8 cellular contexts compared by ENCODE assay signal in the genomic region with DNA sequence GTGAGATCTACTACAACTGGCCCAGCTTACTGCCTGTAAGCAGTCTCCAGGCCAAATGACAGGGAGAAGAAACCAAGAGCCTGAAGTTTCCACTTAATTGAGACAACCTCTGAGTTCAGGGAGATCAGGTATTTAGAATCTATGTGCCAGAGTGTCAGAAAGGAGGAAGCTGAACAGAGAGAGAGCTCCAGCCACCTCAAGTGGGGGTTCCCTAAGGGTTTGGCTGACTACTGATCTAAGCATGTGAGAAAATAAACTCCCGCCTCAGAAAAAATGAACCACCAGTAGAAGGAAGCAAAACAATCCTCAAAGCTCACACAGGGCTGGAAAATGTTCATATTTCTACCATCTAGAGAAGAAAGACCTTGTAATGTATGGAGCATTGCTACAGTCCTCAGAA. TPM values are rescaled to one million over a fixed set of nuclear protein-coding genes. Genes with fewer than 3 reads are reported as not detected.
DNase-seq lines count a peak whose midpoint lies in the region; ATAC-seq, FAIRE-seq and TF ChIP-seq lines count a peak whose summit lies in the region.

No MANE protein-coding gene starts in this region.

- TF ChIP-seq CTCF in GM12878 (IDR thresholded peaks at IDR 0.05 in 2 of 3, conservative IDR thresholded peaks at IDR 0.05 in 1 of 3; ENCODE audit: control insufficient read depth in 2 of 3, extremely low read depth in 1 of 3, insufficient read depth in 1 of 3, low read depth in 3 of 3, low read length in 3 of 3) (no peak), adrenal gland (IDR thresholded peaks at IDR 0.05) (no peak)

- H3K27me3 ChIP-seq in BLaER1 (no peaks in the 10 kb centered on the region), GM12878 (replicated peaks in 1 of 2; ENCODE audit: control insufficient read depth in 2 of 2, insufficient read depth in 2 of 2, low read length in 1 of 2) (no peaks in the 10 kb centered on the region), adrenal gland (no peaks in the 10 kb centered on the region)

- POLR2A ChIA-PET in GM12878 (lab: Charles Lee) = interaction anchor here (1.1 to 1.8 kb wide), 6 partner anchors 14 to 46 kb away, joined by 3 to 10 read pairs (median 6); partner anchors contain the start of genes ADAM10 and MINDY2

- H3K79me2 ChIP-seq in GM12878 (ENCODE audit: control insufficient read depth, insufficient read depth, low read length) = peaks cover 79% of the 10 kb centered on the region

- no TSS peak for BruUV-seq in GM12878 (replicated peaks; lab: Mats Ljungman, UMichigan)

- ATAC-seq in HG03521 (IDR thresholded peaks at IDR 0.05; ENCODE audit: unreplicated experiment) (peak; percentile 45), GM12878 (peak; percentile 93)
- peak; percentile 77 for ATAC-seq in stimulated activated naive CD8-positive, alpha-beta T cell treated with anti-CD3 and anti-CD28 coated beads, Interleukin-15, Interleukin-2, amounts not matched to agents 100 U/mL and 50 U/mL, for 24 hours

- in situ Hi-C loops in GM12878 (cut with MboI) = no loop called here

- RAD21 ChIA-PET in GM12878 (lab: Charles Lee; ENCODE audit: unreplicated experiment) = interaction anchor here (0.7 to 3.4 kb wide), 13 partner anchors 9 to 455 kb away, joined by 3 to 17 read pairs (median 5); partner anchors contain the start of genes ADAM10 and MINDY2

- peaks cover 46% of the 10 kb centered on the region for H3K4me1 ChIP-seq in BLaER1
- peaks cover 9% of the 10 kb centered on the region for H3K4me1 ChIP-seq in GM12878 (ENCODE audit: control insufficient read depth, insufficient read depth, low read length)
- peaks cover 0 to 36% of the 10 kb centered on the region in 2 donors for H3K4me1 ChIP-seq in adrenal gland (replicated peaks in 1 of 2)

- TF ChIP-seq EP300 in GM12878 (IDR thresholded peaks at IDR 0.05; ENCODE audit: borderline replicate concordance in 1 of 2, control insufficient read depth in 1 of 2, low read depth in 2 of 2, low read length in 2 of 2) = no peak

- WGBS in GM12878 (ENCODE audit: insufficient coverage, insufficient replicate concordance, low lambda C conversion rate, missing lambda C conversion rate) = 0% methylated on average over 1 of the region's 1 CpG
- 64 to 87% (median 70%) methylated on average over 1 of the region's 1 CpG for WGBS in adrenal gland, 4 donors

- SMC1A ChIA-PET in GM12878 (lab: Charles Lee; ENCODE audit: uncharacterized antibody, unreplicated experiment) = interaction anchor here (0.6 to 4.4 kb wide), 19 partner anchors 9 to 471 kb away, joined by 3 to 40 read pairs (median 4); partner anchors contain the start of genes ADAM10 and MINDY2

- H3K27ac ChIP-seq in BLaER1 = peak overlapping the region; percentile 33; the same call in 1 of the 2 replicates
- H3K27ac ChIP-seq in GM12878 (ENCODE audit: control insufficient read depth, insufficient read depth) = peak overlapping the region; percentile 78
- no peak overlapping the region for H3K27ac ChIP-seq in adrenal gland

- H3K9me3 ChIP-seq in BLaER1 (peaks cover 22% of the 10 kb centered on the region; the same call in 1 of the 2 replicates), GM12878 (replicated peaks; ENCODE audit: control insufficient read depth, insufficient read depth, low read length) (no peaks in the 10 kb centered on the region; the same call in 1 of the 3 replicates), adrenal gland (replicated peaks in 1 of 3) (no peaks in the 10 kb centered on the region)

- intact Hi-C loops in GM12878 (cut with micrococcal nuclease; ENCODE audit: unreplicated experiment) (no loop called here), adrenal gland (cut with DNase I) (no loop called here)

- no peak for TF ChIP-seq RAD21 in GM12878 (IDR thresholded peaks at IDR 0.05; ENCODE audit: insufficient read depth, low read depth, low read length)

- TF ChIP-seq POLR2A in GM12878 (IDR thresholded peaks at IDR 0.05; ENCODE audit: low read depth, low read length) (no peak), adrenal gland (IDR thresholded peaks at IDR 0.05) (no peak)

- peak; percentile 22 for DNase-seq in GM19238 (ENCODE audit: insufficient read length, low spot score)
- peak; percentile 71 for DNase-seq in GM12878 (ENCODE audit: low read depth, low spot score)
- DNase-seq in stimulated activated naive CD8-positive, alpha-beta T cell treated with anti-CD3 and anti-CD28 coated beads, Interleukin-15, Interleukin-2, amounts not matched to agents 100 U/mL and 50 U/mL, for 24 hours = no peak
- DNase-seq in NCI-H774 (lab: John Stamatoyannopoulos, UW) = no peak
- no peak for DNase-seq in adrenal gland
- DNase-seq in HTR-8/SVneo (ENCODE audit: insufficient read length, low spot score) = no peak

- CTCF ChIA-PET in GM12878 (lab: Yijun Ruan, JAX) = interaction anchor here (0.6 to 2.2 kb wide), 10 partner anchors 13 to 496 kb away, joined by 3 to 17 read pairs (median 4); no protein-coding TSS in a partner anchor

- FAIRE-seq in GM12878 (lab: Jason Lieb, UNC) (peak; percentile 83), HTR-8/SVneo (lab: Jason Lieb, UNC) (no peak)

- H3K36me3 ChIP-seq in BLaER1 (peaks cover 41% of the 10 kb centered on the region), GM12878 (ENCODE audit: control insufficient read depth in 2 of 2, insufficient read depth in 2 of 2, low read length in 1 of 2) (no peaks in the 10 kb centered on the region), adrenal gland (replicated peaks in 1 of 2) (no peaks in the 10 kb centered on the region)

- H2AFZ ChIP-seq in GM12878 (ENCODE audit: control insufficient read depth, low read depth, low read length) = peak overlapping the region; percentile 33

- H3K4me2 ChIP-seq in BLaER1 = peak overlapping the region; percentile 78
- peak overlapping the region; percentile 77; the same call in 1 of the 2 replicates for H3K4me2 ChIP-seq in GM12878 (ENCODE audit: control insufficient read depth, insufficient read depth)

- H3K9ac ChIP-seq in BLaER1 = 0 out of 2 replicates have a peak overlapping the region, but pooled peaks have one; percentile 17
- H3K9ac ChIP-seq in GM12878 (ENCODE audit: control insufficient read depth, insufficient read depth, low read length) = peak overlapping the region; percentile 24

- peaks cover 100% of the 10 kb centered on the region for H4K20me1 ChIP-seq in BLaER1
- no peaks in the 10 kb centered on the region for H4K20me1 ChIP-seq in GM12878 (ENCODE audit: control insufficient read depth, insufficient read depth)

- H3K4me3 ChIP-seq in BLaER1 = no peak overlapping the region
- no peak overlapping the region; the same call in 1 of the 2 replicates for H3K4me3 ChIP-seq in GM12878
- H3K4me3 ChIP-seq in adrenal gland = no peak overlapping the region

TF ChIP-seq in GM12878, 131 proteins besides CTCF, POLR2A, EP300 and RAD21 (continues in another document):
- peak; percentile 90 for TF ChIP-seq MEF2B (IDR thresholded peaks at IDR 0.05; ENCODE audit: partially characterized antibody, poor library complexity, severe bottlenecking)

RNA-seq across cellular contexts. Expression of gene ADAM10, which starts 25.0 kb away (rescaled TPM):
- total RNA-seq in GM12878 (2013; cell fraction: nucleolus; rRNA removed) = 214 and 218 TPM in 2 replicates
- total RNA-seq in GM12878 (2014; rRNA removed) = 40.7 and 43.9 TPM in 2 replicates
- total RNA-seq in GM12878 (2014; rRNA removed; fragmentation: Illumina TruSeq; extraction: Trizol) = 33.1 and 33.3 TPM in 2 replicates
- total RNA-seq in GM12878 (2021) = 73.7 and 77.0 TPM in 2 replicates
- 34.2 TPM for polyA plus RNA-seq in GM12878 (2011; ENCODE audit: low read depth)
- 83.0 and 107 TPM in 2 replicates for polyA plus RNA-seq in GM12878 (2011; rRNA removed)
- polyA plus RNA-seq in GM12878 (2011; cell fraction: cytosol; rRNA removed) = 37.9 and 39.1 TPM in 2 replicates
- polyA plus RNA-seq in GM12878 (2011; cell fraction: nucleus; rRNA removed) = 23.7 and 25.8 TPM in 2 replicates
- 61.2 and 63.5 TPM in 2 replicates for polyA plus RNA-seq in GM12878 (2012)
- polyA plus RNA-seq in GM12878 (2014; fragmentation: Illumina TruSeq; extraction: Trizol) = 59.5 and 60.2 TPM in 2 replicates
- polyA plus RNA-seq in GM12878 (2014; fragmentation: Nextera tagmentation; extraction: Ambion mirVana) = 10 to 100 TPM; 10.0 to 11.1 TPM
- 43.5 and 50.4 TPM in 2 replicates for polyA plus RNA-seq in GM12878 (2014; rRNA removed)
- 10 to 100 TPM; 87.6 to 88.9 TPM for polyA plus RNA-seq in GM12878 (2016; fragmentation: Nextera tagmentation; extraction: Ambion mirVana)
- 60.7 and 111 TPM in 2 replicates for polyA minus RNA-seq in GM12878 (2011; rRNA and poly(A)+ RNA removed)
- 39.4 and 50.1 TPM in 2 replicates for polyA minus RNA-seq in GM12878 (2011; cell fraction: cytosol; rRNA and poly(A)+ RNA removed)
- 37.4 and 63.6 TPM in 2 replicates for polyA minus RNA-seq in GM12878 (2011; cell fraction: nucleus; rRNA and poly(A)+ RNA removed)
- total RNA-seq in adrenal gland = 10 to 100 TPM; 12.3 to 97.9 (median 56.9) TPM
- 10 to 100 TPM in 1 of 3 donors, 1 to 10 TPM in 2; 6.2 to 54.0 (median 9.3) TPM for polyA plus RNA-seq in adrenal gland

RNA-seq across cellular contexts. Expression of gene MINDY2, which starts 46.6 kb away (rescaled TPM):
- total RNA-seq in GM12878 (2013; cell fraction: nucleolus; rRNA removed) = 28.7 and 35.6 TPM in 2 replicates
- total RNA-seq in GM12878 (2014; rRNA removed) (2.7 and 2.8 TPM in 2 replicates), GM12878 (2014; rRNA removed; fragmentation: Illumina TruSeq; extraction: Trizol) (3.6 and 3.8 TPM in 2 replicates), GM12878 (2021) (4.2 and 5.2 TPM in 2 replicates), adrenal gland (10 to 100 TPM in 7 of 8 donors, 1 to 10 TPM in 1; 7.7 to 25.1 (median 14.3) TPM)
- 1.7 TPM for polyA plus RNA-seq in GM12878 (2011; ENCODE audit: low read depth)
- polyA plus RNA-seq in GM12878 (2011; rRNA removed) (6.0 and 12.9 TPM in 2 replicates), GM12878 (2014; fragmentation: Illumina TruSeq; extraction: Trizol) (2.4 and 3.3 TPM in 2 replicates), GM12878 (2014; fragmentation: Nextera tagmentation; extraction: Ambion mirVana) (under 1 TPM; 0.73 to 0.74 TPM), GM12878 (2014; rRNA removed) (1.5 and 2.2 TPM in 2 replicates), GM12878 (2016; fragmentation: Nextera tagmentation; extraction: Ambion mirVana) (1 to 10 TPM; 8.9 to 9.4 TPM), adrenal gland (1 to 10 TPM; 2.7 to 9.5 (median 5.5) TPM)
- polyA plus RNA-seq in GM12878 (2011; cell fraction: cytosol; rRNA removed) = 1.9 and 2.0 TPM in 2 replicates
- 3.8 TPM in 2 replicates for polyA plus RNA-seq in GM12878 (2011; cell fraction: nucleus; rRNA removed)
- polyA plus RNA-seq in GM12878 (2012) = 3.0 and 4.5 TPM in 2 replicates
- 7.1 and 15.5 TPM in 2 replicates for polyA minus RNA-seq in GM12878 (2011; rRNA and poly(A)+ RNA removed)
- 3.4 and 4.8 TPM in 2 replicates for polyA minus RNA-seq in GM12878 (2011; cell fraction: cytosol; rRNA and poly(A)+ RNA removed)
- 5.0 and 6.1 TPM in 2 replicates for polyA minus RNA-seq in GM12878 (2011; cell fraction: nucleus; rRNA and poly(A)+ RNA removed)

Comparison
In these comparisons a context has a peak if more than half of its experiments do, and no peak if none do; other contexts are left out.
1. H3K27ac ChIP-seq: peak in BLaER1 (single experiment) and GM12878 (single experiment); none in adrenal gland (0 of 5).
2. DNase-seq: peak in GM19238 (single experiment) and GM12878 (single experiment); none in stimulated activated naive CD8-positive, alpha-beta T cell treated with anti-CD3 and anti-CD28 coated beads, Interleukin-15, Interleukin-2, amounts not matched to agents 100 U/mL and 50 U/mL, for 24 hours (single experiment), NCI-H774 (single experiment), adrenal gland (0 of 7) and HTR-8/SVneo (single experiment).
3. Peak in every context shown above with its lines, with median percentiles within 50 percentile points of each other: ATAC-seq.